1 cellular context compared by ENCODE assay signal in genomic region chr5:53024535-53024934, GRCh38.
TF ChIP-seq lines count a peak whose summit lies in the region.

No MANE protein-coding gene starts in this region.

TF ChIP-seq in H1, 55 proteins besides CTCF, POLR2A, EP300 and RAD21 (continued from another document):
- TF ChIP-seq ATF2 (IDR thresholded peaks at IDR 0.05; ENCODE audit: low read length) (no peak), KDM1A (IDR thresholded peaks at IDR 0.05; ENCODE audit: borderline replicate concordance, low read length) (no peak), CHD1 (IDR thresholded peaks at IDR 0.05; ENCODE audit: low read depth, low read length) (no peak), NANOG (IDR thresholded peaks at IDR 0.05; ENCODE audit: insufficient read depth, low read depth, low read length, poor library complexity, severe bottlenecking) (no peak)
